5 cellular contexts compared by ENCODE assay signal in the genomic region with DNA sequence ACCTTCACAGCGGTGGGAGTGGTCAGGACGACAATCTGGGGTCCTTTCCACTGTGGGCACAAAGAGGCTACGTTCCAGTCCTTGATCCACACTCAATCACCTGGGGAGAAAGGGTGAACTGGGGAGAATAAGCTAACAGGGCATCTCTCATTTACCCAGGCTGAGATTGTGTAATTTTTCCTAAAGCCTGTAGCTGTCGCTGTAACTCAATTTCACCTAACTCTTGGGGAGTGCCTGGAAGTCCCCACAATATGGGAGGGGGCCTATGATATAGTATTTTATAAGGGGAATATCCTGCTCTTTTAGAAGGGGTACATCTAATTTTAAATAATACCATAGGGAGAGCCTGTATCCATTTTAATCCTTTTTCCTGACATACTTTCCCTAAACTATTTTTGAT.
A peak's percentile ranks its signal among the peaks of the same experiment; 100 is the strongest.
DNase-seq lines count a peak whose midpoint lies in the region; ATAC-seq and TF ChIP-seq lines count a peak whose summit lies in the region.
"Not testable (repeated sequence)": the region's sequence is repeated elsewhere in the genome, so short reads cannot be mapped to it uniquely, and the experiment has no call there.

No MANE protein-coding gene starts in this region.

- not testable (repeated sequence) for H3K27me3 Mint-ChIP-seq in activated naive CD8-positive, alpha-beta T cell treated with anti-CD3 and anti-CD28 coated beads, Interleukin-2, amount 10 ng/mL, durations not matched to agents 7 days and 5 days

- not testable (repeated sequence) for H3K4me1 Mint-ChIP-seq in activated naive CD8-positive, alpha-beta T cell treated with anti-CD3 and anti-CD28 coated beads, Interleukin-2, amount 10 ng/mL, durations not matched to agents 7 days and 5 days

- H3K9ac ChIP-seq in subcutaneous abdominal adipose tissue (ENCODE audit: low read length in 5 of 5): not testable (repeated sequence)

- H3K4me3 Mint-ChIP-seq in activated naive CD8-positive, alpha-beta T cell treated with anti-CD3 and anti-CD28 coated beads, Interleukin-2, amount 10 ng/mL, durations not matched to agents 7 days and 5 days: not testable (repeated sequence)

- H3K4me2 ChIP-seq in PC-9: peak overlapping the region; percentile 89

- intact Hi-C loops in PC-9 (cut with micrococcal nuclease; ENCODE audit: unreplicated experiment); right lobe of liver (cut with DNase I): not testable (repeated sequence)

- WGBS in right lobe of liver (ENCODE audit: insufficient coverage, low coverage, low lambda C conversion rate, missing lambda C conversion rate): 58% methylated on average over 2 of the region's 4 CpGs

- not testable (repeated sequence) for H3K36me3 ChIP-seq in PC-9 (ENCODE audit: low read depth); right lobe of liver
- H3K36me3 ChIP-seq in subcutaneous abdominal adipose tissue (ENCODE audit: control insufficient read depth in 5 of 5, insufficient read depth in 5 of 5, low read length in 5 of 5): peaks cover 5 to 24% (median 10%) of the 10 kb centered on the region in 5 donors

- H3K27ac ChIP-seq in PC-9 (peak overlapping the region; percentile 80), right lobe of liver (peak overlapping the region in 2 of 3 donors; percentile 19 to 24)
- not testable (repeated sequence) for H3K27ac ChIP-seq in subcutaneous abdominal adipose tissue (ENCODE audit: low read depth, low read length)

- peak overlapping the region; percentile 57 for H3K4me3 ChIP-seq in PC-9
- H3K4me3 ChIP-seq in right lobe of liver: peak overlapping the region; percentile 10 to 43 (median 32)
- peak overlapping the region in 3 of 5 donors; percentile 8 to 35 (median 23) for H3K4me3 ChIP-seq in subcutaneous abdominal adipose tissue (ENCODE audit: low read depth in 1 of 5, low read length in 5 of 5)

- not testable (repeated sequence) for ATAC-seq in activated naive CD8-positive, alpha-beta T cell treated with anti-CD3 and anti-CD28 coated beads, Interleukin-2, amount 10 ng/mL, durations not matched to agents 7 days and 5 days (ENCODE audit: low read depth); left lobe of liver; right lobe of liver

- H3K9me2 ChIP-seq in PC-9 (ENCODE audit: insufficient read depth): not testable (repeated sequence)

- not testable (repeated sequence) for TF ChIP-seq POLR2A in right lobe of liver (IDR thresholded peaks at IDR 0.05)

- TF ChIP-seq CTCF in PC-9 (conservative IDR thresholded peaks at IDR 0.05) (peak; percentile 41), right lobe of liver (IDR thresholded peaks at IDR 0.05) (peak; percentile 41 to 54 (median 52))

- POLR2A ChIA-PET in PC-9 (lab: Charles Lee; ENCODE audit: unreplicated experiment); activated naive CD8-positive, alpha-beta T cell treated with anti-CD3 and anti-CD28 coated beads, Interleukin-2, amount 10 ng/mL, durations not matched to agents 7 days and 5 days (lab: Charles Lee): not testable (repeated sequence)

- H4K20me1 ChIP-seq in PC-9 (ENCODE audit: insufficient read depth): not testable (repeated sequence)

- peaks cover 46% of the 10 kb centered on the region for H3K36me3 Mint-ChIP-seq in activated naive CD8-positive, alpha-beta T cell treated with anti-CD3 and anti-CD28 coated beads, Interleukin-2, amount 10 ng/mL, durations not matched to agents 7 days and 5 days

- H2AFZ ChIP-seq in PC-9: peak overlapping the region; percentile 74

- DNase-seq in PC-9; activated naive CD8-positive, alpha-beta T cell treated with anti-CD3 and anti-CD28 coated beads, Interleukin-2, amount 10 ng/mL, durations not matched to agents 7 days and 5 days; right lobe of liver: not testable (repeated sequence)
- peak; percentile 37 for DNase-seq in left lobe of liver (ENCODE audit: low spot score)

- not testable (repeated sequence) for H3K27me3 ChIP-seq in PC-9 (ENCODE audit: insufficient read depth, low read depth); right lobe of liver; subcutaneous abdominal adipose tissue (ENCODE audit: control insufficient read depth in 5 of 5, insufficient read depth in 4 of 5, low read length in 5 of 5)

- peaks cover 12% of the 10 kb centered on the region for H3K4me1 ChIP-seq in PC-9 (replicated peaks; ENCODE audit: insufficient read depth)
- not testable (repeated sequence) for H3K4me1 ChIP-seq in right lobe of liver; subcutaneous abdominal adipose tissue (ENCODE audit: control insufficient read depth in 5 of 5, insufficient read depth in 5 of 5, low read length in 5 of 5)

- peak overlapping the region; percentile 25 for H3K27ac Mint-ChIP-seq in activated naive CD8-positive, alpha-beta T cell treated with anti-CD3 and anti-CD28 coated beads, Interleukin-2, amount 10 ng/mL, durations not matched to agents 7 days and 5 days

- peaks cover 22% of the 10 kb centered on the region for H3F3A ChIP-seq in PC-9 (ENCODE audit: insufficient read depth, low read depth)

- not testable (repeated sequence) for H3K79me2 ChIP-seq in PC-9 (ENCODE audit: low read depth)

- CTCF ChIA-PET in PC-9 (lab: Charles Lee): interaction anchor here (1.7 kb wide), 1 partner anchor 408 kb away, joined by 9 read pairs; no protein-coding TSS in a partner anchor

- not testable (repeated sequence) for H3K9me3 Mint-ChIP-seq in activated naive CD8-positive, alpha-beta T cell treated with anti-CD3 and anti-CD28 coated beads, Interleukin-2, amount 10 ng/mL, durations not matched to agents 7 days and 5 days

- BruUV-seq in PC-9 (replicated peaks; lab: Mats Ljungman, UMichigan): not testable (repeated sequence)

- H3K9me3 ChIP-seq in PC-9 (ENCODE audit: insufficient read depth, low read depth) (peaks cover 20% of the 10 kb centered on the region), subcutaneous abdominal adipose tissue (ENCODE audit: control insufficient read depth in 5 of 5, low read length in 5 of 5) (peaks cover 13 to 35% (median 27%) of the 10 kb centered on the region in 5 donors)
- H3K9me3 ChIP-seq in right lobe of liver: not testable (repeated sequence)
